Comparison of ENCODE assay signal across 1 cellular context in the genomic region with DNA sequence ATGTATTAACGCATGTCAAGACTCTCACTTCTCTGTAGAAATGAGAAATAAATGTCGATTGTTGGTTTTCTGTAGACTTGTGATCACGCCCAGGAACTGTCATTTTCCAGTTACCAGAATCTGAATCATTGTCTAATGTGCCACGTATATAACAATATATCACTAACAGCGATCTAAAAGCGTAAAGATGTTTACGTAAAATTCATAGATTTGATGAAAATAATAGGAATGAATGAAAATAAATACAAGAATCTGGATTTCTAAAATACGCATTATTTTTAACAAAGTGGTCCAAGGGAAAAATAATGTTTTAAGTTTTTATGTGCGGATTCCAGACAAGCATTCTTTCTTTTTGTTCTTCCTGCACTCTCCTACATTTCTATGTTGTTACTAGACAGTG.
TF ChIP-seq lines count a peak whose summit lies in the region.

No MANE protein-coding gene starts in this region.

TF ChIP-seq in A549, 52 proteins besides CTCF, POLR2A, EP300 and RAD21:
- no peak for TF ChIP-seq GATA3 (IDR thresholded peaks at IDR 0.05; ENCODE audit: borderline replicate concordance)
- no peak for TF ChIP-seq FOXS1 (CRISPR knock-in tag; IDR thresholded peaks at IDR 0.05)
- no peak for TF ChIP-seq HEYL (CRISPR knock-in tag; IDR thresholded peaks at IDR 0.05)
- TF ChIP-seq, protein P1, sequence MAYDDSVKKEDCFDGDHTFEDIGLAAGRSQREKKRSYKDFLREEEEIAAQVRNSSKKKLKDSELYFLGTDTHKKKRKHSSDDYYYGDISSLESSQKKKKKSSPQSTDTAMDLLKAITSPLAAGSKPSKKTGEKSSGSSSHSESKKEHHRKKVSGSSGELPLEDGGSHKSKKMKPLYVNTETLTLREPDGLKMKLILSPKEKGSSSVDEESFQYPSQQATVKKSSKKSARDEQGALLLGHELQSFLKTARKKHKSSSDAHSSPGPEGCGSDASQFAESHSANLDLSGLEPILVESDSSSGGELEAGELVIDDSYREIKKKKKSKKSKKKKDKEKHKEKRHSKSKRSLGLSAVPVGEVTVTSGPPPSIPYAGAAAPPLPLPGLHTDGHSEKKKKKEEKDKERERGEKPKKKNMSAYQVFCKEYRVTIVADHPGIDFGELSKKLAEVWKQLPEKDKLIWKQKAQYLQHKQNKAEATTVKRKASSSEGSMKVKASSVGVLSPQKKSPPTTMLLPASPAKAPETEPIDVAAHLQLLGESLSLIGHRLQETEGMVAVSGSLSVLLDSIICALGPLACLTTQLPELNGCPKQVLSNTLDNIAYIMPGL (CRISPR knock-in tag; IDR thresholded peaks at IDR 0.05; ENCODE audit: borderline replicate concordance): no peak
- no peak for TF ChIP-seq KDM5A (IDR thresholded peaks at IDR 0.05)
- TF ChIP-seq, protein P2, sequence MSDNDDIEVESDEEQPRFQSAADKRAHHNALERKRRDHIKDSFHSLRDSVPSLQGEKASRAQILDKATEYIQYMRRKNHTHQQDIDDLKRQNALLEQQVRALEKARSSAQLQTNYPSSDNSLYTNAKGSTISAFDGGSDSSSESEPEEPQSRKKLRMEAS (IDR thresholded peaks at IDR 0.05): no peak
- no peak for TF ChIP-seq BCL3 (IDR thresholded peaks at IDR 0.05)
